17 cellular contexts compared by ENCODE assay signal in genomic region chr1:36737767-36738166, GRCh38.
"Had no signal": no experiment of that assay in that cellular context is flagged by ENCODE, and none has a peak within 500 bp of the region (broad histone marks: within the 10 kb centered on the region; RNA-seq: fewer than 3 reads in every experiment).

No MANE protein-coding gene starts in this region.

- ATAC-seq: activated naive CD8-positive, alpha-beta T cell treated with anti-CD3 and anti-CD28 coated beads, Interleukin-2, amount 50 U/mL, for 24 hours; left cardiac atrium; naive thymus-derived CD4-positive, alpha-beta T cell; stimulated activated memory B cell treated with anti-CD40 and anti-IgM and Interleukin-4, amounts not matched to agents 10 μg/mL and 1 μg/mL and 100 μg/mL, for 72 hours had no signal

- H3K27me3 ChIP-seq: ascending aorta, cardiac muscle cell had no signal

- H3K9me3 Mint-ChIP-seq: activated naive CD8-positive, alpha-beta T cell treated with anti-CD3 and anti-CD28 coated beads, Interleukin-2, amount 50 U/mL, for 24 hours; immature natural killer cell had no signal

- H3K36me3 ChIP-seq: ascending aorta, cardiac muscle cell, esophagus squamous epithelium, right atrium auricular region, tibial nerve had no signal

- H3K36me3 Mint-ChIP-seq: immature natural killer cell; naive thymus-derived CD4-positive, alpha-beta T cell; stimulated activated memory B cell treated with anti-CD40 and anti-IgM and Interleukin-4, amounts not matched to agents 10 μg/mL and 1 μg/mL and 100 μg/mL, for 72 hours had no signal

- H3K27ac ChIP-seq: ascending aorta, cardiac muscle cell, esophagus squamous epithelium, right atrium auricular region, tibial nerve had no signal

- DNase-seq: activated CD4-positive, alpha-beta T cell treated with anti-CD3 and anti-CD28 coated beads, Interleukin-2, amount 50 U/mL, for 48 hours; activated CD4-positive, CD25-positive, alpha-beta regulatory T cell treated with anti-CD3 and anti-CD28 coated beads, Interleukin-2, amount 50 U/mL, for 72 hours; activated CD8-positive, alpha-beta memory T cell treated with anti-CD3 and anti-CD28 coated beads, Interleukin-2, amount 50 U/mL, for 48 hours; activated naive CD4-positive, alpha-beta T cell treated with Interleukin-2 at 50 U/mL for 16 hours; activated naive CD8-positive, alpha-beta T cell treated with anti-CD3 and anti-CD28 coated beads, Interleukin-2, amount 50 U/mL, for 24 hours; esophagus squamous epithelium; foreskin fibroblast; glutamatergic neuron; immature natural killer cell; left cardiac atrium; naive thymus-derived CD4-positive, alpha-beta T cell had no signal

- H3K27ac Mint-ChIP-seq: activated naive CD8-positive, alpha-beta T cell treated with anti-CD3 and anti-CD28 coated beads, Interleukin-2, amount 50 U/mL, for 24 hours; immature natural killer cell; naive thymus-derived CD4-positive, alpha-beta T cell; stimulated activated memory B cell treated with anti-CD40 and anti-IgM and Interleukin-4, amounts not matched to agents 10 μg/mL and 1 μg/mL and 100 μg/mL, for 72 hours had no signal

- H3K4me1 ChIP-seq: ascending aorta, esophagus squamous epithelium, right atrium auricular region, tibial nerve had no signal

- H3K4me1 Mint-ChIP-seq: activated naive CD8-positive, alpha-beta T cell treated with anti-CD3 and anti-CD28 coated beads, Interleukin-2, amount 50 U/mL, for 24 hours; immature natural killer cell; stimulated activated memory B cell treated with anti-CD40 and anti-IgM and Interleukin-4, amounts not matched to agents 10 μg/mL and 1 μg/mL and 100 μg/mL, for 72 hours had no signal

- H3K4me3 Mint-ChIP-seq: activated naive CD8-positive, alpha-beta T cell treated with anti-CD3 and anti-CD28 coated beads, Interleukin-2, amount 50 U/mL, for 24 hours; immature natural killer cell; naive thymus-derived CD4-positive, alpha-beta T cell; stimulated activated memory B cell treated with anti-CD40 and anti-IgM and Interleukin-4, amounts not matched to agents 10 μg/mL and 1 μg/mL and 100 μg/mL, for 72 hours had no signal

- H3K4me3 ChIP-seq: ascending aorta, cardiac muscle cell, esophagus squamous epithelium, lung, right atrium auricular region, tibial nerve had no signal

- H3K9me3 ChIP-seq: ascending aorta had no signal
